21 cellular contexts compared by ENCODE assay signal in the genomic region with DNA sequence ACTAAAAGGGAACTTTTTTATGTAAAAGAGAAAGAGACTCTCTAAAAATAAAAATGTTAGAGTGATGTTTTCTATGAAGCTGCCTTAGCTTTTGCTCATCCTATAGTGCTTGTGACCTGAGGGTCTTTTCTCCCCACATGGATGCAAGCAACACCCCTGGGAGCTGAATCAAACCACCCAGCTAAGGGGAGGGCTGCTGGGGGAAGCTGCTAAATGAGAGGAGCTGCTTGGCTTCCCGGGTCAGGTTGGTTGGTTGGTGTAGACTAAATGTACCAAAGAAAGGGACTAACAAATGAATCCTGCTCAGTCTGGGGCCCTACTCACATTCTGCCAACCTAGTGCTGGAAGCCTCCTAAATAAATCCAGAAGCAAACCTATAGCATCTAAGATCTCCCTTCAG. TPM values are rescaled to one million over a fixed set of nuclear protein-coding genes. Genes with fewer than 3 reads are reported as not detected.
"Had no signal": no experiment of that assay in that cellular context is flagged by ENCODE, and none has a peak within 500 bp of the region (broad histone marks: within the 10 kb centered on the region; RNA-seq: fewer than 3 reads in every experiment).

No MANE protein-coding gene starts in this region.

- H3K27ac Mint-ChIP-seq: activated naive CD4-positive, alpha-beta T cell treated with anti-CD3 and anti-CD28 coated beads, Interleukin-2, amount 10 ng/mL, durations not matched to agents 7 days and 5 days; activated naive CD8-positive, alpha-beta T cell treated with anti-CD3 and anti-CD28 coated beads, Interleukin-2, amount 50 U/mL, for 24 hours; immature natural killer cell; T-cell had no signal

- H3K27ac ChIP-seq: breast epithelium, left ventricle myocardium inferior, neutrophil had no signal

- H3K4me3 ChIP-seq: breast epithelium, left ventricle myocardium inferior, tibial nerve had no signal

- DNase-seq: activated CD4-positive, alpha-beta T cell treated with anti-CD3 and anti-CD28 coated beads, Interleukin-2, amount 50 U/mL, for 1 hour; activated CD4-positive, CD25-positive, alpha-beta regulatory T cell; activated CD8-positive, alpha-beta memory T cell treated with anti-CD3 and anti-CD28 coated beads, Interleukin-2, amount 50 U/mL, for 4 hours; activated naive CD4-positive, alpha-beta T cell treated with anti-CD3 and anti-CD28 coated beads, Interleukin-2, amount 10 ng/mL, durations not matched to agents 7 days and 5 days; activated naive CD8-positive, alpha-beta T cell treated with anti-CD3 and anti-CD28 coated beads, Interleukin-2, amount 50 U/mL, for 24 hours; activated T-cell treated with anti-CD3 and anti-CD28 coated beads, Interleukin-2, amount 50 U/mL, for 4 hours; aorta; effector CD8-positive, alpha-beta T cell; immature natural killer cell; kidney glomerular epithelial cell; left ventricle myocardium inferior; mammary epithelial cell; naive thymus-derived CD4-positive, alpha-beta T cell; stimulated activated CD4-positive, alpha-beta T cell treated with anti-CD3 and anti-CD28 coated beads, Interleukin-12 subunit alpha, Interleukin-12 subunit beta, amount 100 ng/mL, for 4 hours; stimulated activated CD4-positive, alpha-beta T cell treated with anti-CD3 and anti-CD28 coated beads, Interleukin-2, amount 100 ng/mL, for 24 hours; stimulated activated naive CD8-positive, alpha-beta T cell treated with anti-CD3 and anti-CD28 coated beads, Interleukin-15, Interleukin-2, amounts not matched to agents 100 U/mL and 50 U/mL, for 24 hours; T-cell had no signal

- H3K36me3 ChIP-seq: breast epithelium, left ventricle myocardium inferior, neutrophil, tibial nerve had no signal

- ATAC-seq: activated naive CD8-positive, alpha-beta T cell treated with anti-CD3 and anti-CD28 coated beads, Interleukin-2, amount 50 U/mL, for 24 hours; activated T-cell treated with anti-CD3 and anti-CD28 coated beads, Interleukin-2, amount 50 U/mL, for 4 hours; esophagus mucosa; naive thymus-derived CD4-positive, alpha-beta T cell; stimulated activated naive CD8-positive, alpha-beta T cell treated with anti-CD3 and anti-CD28 coated beads, Interleukin-15, Interleukin-2, amounts not matched to agents 100 U/mL and 50 U/mL, for 24 hours; T-cell had no signal

- H3K9me3 Mint-ChIP-seq: activated naive CD4-positive, alpha-beta T cell treated with anti-CD3 and anti-CD28 coated beads, Interleukin-2, amount 10 ng/mL, durations not matched to agents 7 days and 5 days; activated naive CD8-positive, alpha-beta T cell treated with anti-CD3 and anti-CD28 coated beads, Interleukin-2, amount 50 U/mL, for 24 hours; activated T-cell treated with anti-CD3 and anti-CD28 coated beads, Interleukin-2, amount 50 U/mL, for 4 hours; naive thymus-derived CD4-positive, alpha-beta T cell; T-cell had no signal

- H3K27me3 ChIP-seq: tibial nerve had no signal

- H3K36me3 Mint-ChIP-seq: immature natural killer cell had no signal

- H3K4me3 Mint-ChIP-seq: activated naive CD4-positive, alpha-beta T cell treated with anti-CD3 and anti-CD28 coated beads, Interleukin-2, amount 10 ng/mL, durations not matched to agents 7 days and 5 days; activated naive CD8-positive, alpha-beta T cell treated with anti-CD3 and anti-CD28 coated beads, Interleukin-2, amount 50 U/mL, for 24 hours; activated T-cell treated with anti-CD3 and anti-CD28 coated beads, Interleukin-2, amount 50 U/mL, for 4 hours; immature natural killer cell; T-cell had no signal

- H3K9me3 ChIP-seq: breast epithelium, left ventricle myocardium inferior, neutrophil, tibial nerve had no signal

RNA-seq across cellular contexts. Expression of gene AFF3, which starts 35.0 kb away (rescaled TPM):
- total RNA-seq: mammary epithelial cell had no signal
